ENCODE assay signal across 21 cellular contexts in the genomic region with DNA sequence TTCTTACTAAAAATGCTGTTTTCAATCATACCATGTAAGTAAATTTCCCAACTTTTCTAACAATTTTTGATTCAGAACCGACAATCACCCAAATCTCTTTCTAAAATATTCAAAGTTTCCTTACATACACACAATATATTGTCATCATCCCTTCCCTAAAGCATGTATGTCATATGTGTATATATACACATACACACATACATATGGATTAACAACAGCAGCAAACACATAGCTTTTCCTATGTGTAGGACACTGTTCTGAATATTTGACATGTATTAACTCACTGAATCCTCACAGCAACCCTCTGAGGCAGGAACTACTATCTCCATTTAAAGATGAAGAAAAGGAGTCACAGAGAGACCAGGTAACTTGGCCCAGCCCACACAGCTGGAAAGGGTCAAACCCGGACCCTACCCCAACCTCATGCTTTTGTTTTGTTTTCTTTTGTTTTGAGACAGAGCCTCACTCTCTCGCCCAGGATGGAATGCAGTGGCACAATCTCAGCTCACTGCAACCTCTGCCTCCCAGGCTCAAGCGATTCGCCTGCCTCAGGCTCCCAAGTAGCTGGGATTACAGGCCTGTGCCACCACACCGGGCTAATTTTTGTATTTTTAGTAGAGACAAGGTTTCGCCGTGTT. TPM values are rescaled to one million over a fixed set of nuclear protein-coding genes. Genes with fewer than 3 reads are reported as not detected.
DNase-seq lines count a peak whose midpoint lies in the region; ATAC-seq and TF ChIP-seq lines count a peak whose summit lies in the region.
"Had no signal": no experiment of that assay in that cellular context is flagged by ENCODE, and none has a peak within 500 bp of the region (broad histone marks: within the 10 kb centered on the region; RNA-seq: fewer than 3 reads in every experiment).

No MANE protein-coding gene starts in this region.

- peaks cover 94% of the 10 kb centered on the region for H3K4me1 Mint-ChIP-seq in activated naive CD4-positive, alpha-beta T cell treated with anti-CD3 and anti-CD28 coated beads, Interleukin-2, amount 50 U/mL, for 24 hours
- peaks cover 93% of the 10 kb centered on the region for H3K4me1 Mint-ChIP-seq in activated naive CD4-positive, alpha-beta T cell treated with anti-CD3 and anti-CD28 coated beads, Interleukin-2, amount 10 ng/mL, durations not matched to agents 7 days and 5 days
- peaks cover 85% of the 10 kb centered on the region for H3K4me1 Mint-ChIP-seq in activated CD8-positive, alpha-beta T cell treated with anti-CD3 and anti-CD28 coated beads, Interleukin-2, amount 10 ng/mL, durations not matched to agents 7 days and 5 days (ENCODE audit: low read depth)
- peaks cover 77% of the 10 kb centered on the region for H3K4me1 Mint-ChIP-seq in endothelial cell (ENCODE audit: unreplicated experiment)
- H3K4me1 Mint-ChIP-seq in stimulated activated naive CD8-positive, alpha-beta T cell treated with anti-CD3 and anti-CD28 coated beads, Interleukin-15, amount 100 ng/mL, for 72 hours: peaks cover 96% of the 10 kb centered on the region

- no peaks in the 10 kb centered on the region for H3K9me3 Mint-ChIP-seq in activated naive CD4-positive, alpha-beta T cell treated with anti-CD3 and anti-CD28 coated beads, Interleukin-2, amount 50 U/mL, for 24 hours
- no peaks in the 10 kb centered on the region for H3K9me3 Mint-ChIP-seq in activated naive CD4-positive, alpha-beta T cell treated with anti-CD3 and anti-CD28 coated beads, Interleukin-2, amount 10 ng/mL, durations not matched to agents 7 days and 5 days
- no peaks in the 10 kb centered on the region for H3K9me3 Mint-ChIP-seq in activated CD8-positive, alpha-beta T cell treated with anti-CD3 and anti-CD28 coated beads, Interleukin-2, amount 10 ng/mL, durations not matched to agents 7 days and 5 days (ENCODE audit: insufficient read depth)
- H3K9me3 Mint-ChIP-seq in endothelial cell (ENCODE audit: unreplicated experiment): no peaks in the 10 kb centered on the region
- no peaks in the 10 kb centered on the region for H3K9me3 Mint-ChIP-seq in stimulated activated naive CD8-positive, alpha-beta T cell treated with anti-CD3 and anti-CD28 coated beads, Interleukin-15, amount 100 ng/mL, for 72 hours
- H3K9me3 Mint-ChIP-seq: CD14-positive monocyte, H9 had no signal

- peak overlapping the region; percentile 97 for H3K27ac Mint-ChIP-seq in activated naive CD4-positive, alpha-beta T cell treated with anti-CD3 and anti-CD28 coated beads, Interleukin-2, amount 50 U/mL, for 24 hours
- H3K27ac Mint-ChIP-seq in activated naive CD4-positive, alpha-beta T cell treated with anti-CD3 and anti-CD28 coated beads, Interleukin-2, amount 10 ng/mL, durations not matched to agents 7 days and 5 days: no peak overlapping the region
- H3K27ac Mint-ChIP-seq in activated CD8-positive, alpha-beta T cell treated with anti-CD3 and anti-CD28 coated beads, Interleukin-2, amount 10 ng/mL, durations not matched to agents 7 days and 5 days: peak overlapping the region; percentile 17
- peak overlapping the region; percentile 88 for H3K27ac Mint-ChIP-seq in endothelial cell (ENCODE audit: unreplicated experiment)
- H3K27ac Mint-ChIP-seq in stimulated activated naive CD8-positive, alpha-beta T cell treated with anti-CD3 and anti-CD28 coated beads, Interleukin-15, amount 100 ng/mL, for 72 hours: peak overlapping the region; percentile 59 to 66
- H3K27ac Mint-ChIP-seq: endodermal cell had no signal

- no peak for ATAC-seq in activated CD8-positive, alpha-beta T cell treated with anti-CD3 and anti-CD28 coated beads, Interleukin-2, amount 10 ng/mL, durations not matched to agents 7 days and 5 days
- peak; percentile 41 for ATAC-seq in stimulated activated naive CD8-positive, alpha-beta T cell treated with anti-CD3 and anti-CD28 coated beads, Interleukin-15, amount 100 ng/mL, for 72 hours
- ATAC-seq in HG03469 (IDR thresholded peaks at IDR 0.05; ENCODE audit: unreplicated experiment): no peak
- no peak for ATAC-seq in GM18868 (IDR thresholded peaks at IDR 0.05; ENCODE audit: unreplicated experiment)
- ATAC-seq: mucosa of descending colon had no signal

- DNase-seq in activated naive CD4-positive, alpha-beta T cell treated with anti-CD3 and anti-CD28 coated beads, Interleukin-2, amount 10 ng/mL, durations not matched to agents 7 days and 5 days: no peak
- DNase-seq in activated CD8-positive, alpha-beta T cell treated with anti-CD3 and anti-CD28 coated beads, Interleukin-2, amount 10 ng/mL, durations not matched to agents 7 days and 5 days: no peak
- DNase-seq in endothelial cell (ENCODE audit: low spot score) (no peak), NCI-H1105 (lab: John Stamatoyannopoulos, UW) (no peak)
- no peak for DNase-seq in stimulated activated naive CD8-positive, alpha-beta T cell treated with anti-CD3 and anti-CD28 coated beads, Interleukin-15, amount 100 ng/mL, for 72 hours
- DNase-seq: activated CD4-positive, alpha-beta T cell treated with anti-CD3 and anti-CD28 coated beads, Interleukin-2, amount 50 U/mL, for 48 hours; activated gamma-delta T cell treated with Interleukin-2 at 50 U/mL for 16 hours; DND-41; endodermal cell; H9; KBM-7; mucosa of descending colon; NCI-H1930; NCI-H82; Right ventricle myocardium superior; small intestine; stimulated activated CD4-positive, alpha-beta T cell treated with anti-CD3 and anti-CD28 coated beads, Interleukin-2, amount 100 ng/mL, for 48 hours had no signal

- no peaks in the 10 kb centered on the region for H3K27me3 Mint-ChIP-seq in activated naive CD4-positive, alpha-beta T cell treated with anti-CD3 and anti-CD28 coated beads, Interleukin-2, amount 50 U/mL, for 24 hours
- H3K27me3 Mint-ChIP-seq in activated naive CD4-positive, alpha-beta T cell treated with anti-CD3 and anti-CD28 coated beads, Interleukin-2, amount 10 ng/mL, durations not matched to agents 7 days and 5 days: no peaks in the 10 kb centered on the region
- H3K27me3 Mint-ChIP-seq in activated CD8-positive, alpha-beta T cell treated with anti-CD3 and anti-CD28 coated beads, Interleukin-2, amount 10 ng/mL, durations not matched to agents 7 days and 5 days (ENCODE audit: low read depth): no peaks in the 10 kb centered on the region
- H3K27me3 Mint-ChIP-seq in endothelial cell (ENCODE audit: unreplicated experiment): peaks cover 3% of the 10 kb centered on the region
- no peaks in the 10 kb centered on the region for H3K27me3 Mint-ChIP-seq in stimulated activated naive CD8-positive, alpha-beta T cell treated with anti-CD3 and anti-CD28 coated beads, Interleukin-15, amount 100 ng/mL, for 72 hours

- POLR2A ChIA-PET in activated CD8-positive, alpha-beta T cell treated with anti-CD3 and anti-CD28 coated beads, Interleukin-2, amount 10 ng/mL, durations not matched to agents 7 days and 5 days (lab: Charles Lee): interaction anchor here (1.1 kb wide), 1 partner anchor 18 kb away, joined by 3 read pairs; no protein-coding TSS in a partner anchor

- no peak for TF ChIP-seq CTCF in endothelial cell (IDR thresholded peaks at IDR 0.05; ENCODE audit: unreplicated experiment)

- peak overlapping the region; percentile 73 for H3K4me3 Mint-ChIP-seq in activated naive CD4-positive, alpha-beta T cell treated with anti-CD3 and anti-CD28 coated beads, Interleukin-2, amount 50 U/mL, for 24 hours
- no peak overlapping the region for H3K4me3 Mint-ChIP-seq in activated naive CD4-positive, alpha-beta T cell treated with anti-CD3 and anti-CD28 coated beads, Interleukin-2, amount 10 ng/mL, durations not matched to agents 7 days and 5 days
- no peak overlapping the region for H3K4me3 Mint-ChIP-seq in activated CD8-positive, alpha-beta T cell treated with anti-CD3 and anti-CD28 coated beads, Interleukin-2, amount 10 ng/mL, durations not matched to agents 7 days and 5 days
- no peak overlapping the region for H3K4me3 Mint-ChIP-seq in endothelial cell (ENCODE audit: unreplicated experiment)
- H3K4me3 Mint-ChIP-seq in stimulated activated naive CD8-positive, alpha-beta T cell treated with anti-CD3 and anti-CD28 coated beads, Interleukin-15, amount 100 ng/mL, for 72 hours: peak overlapping the region; percentile 58 to 66
- H3K4me3 Mint-ChIP-seq: CD14-positive monocyte, endodermal cell, H9 had no signal

- peaks cover 42% of the 10 kb centered on the region for H3K36me3 Mint-ChIP-seq in activated naive CD4-positive, alpha-beta T cell treated with anti-CD3 and anti-CD28 coated beads, Interleukin-2, amount 50 U/mL, for 24 hours
- peaks cover 46% of the 10 kb centered on the region for H3K36me3 Mint-ChIP-seq in activated naive CD4-positive, alpha-beta T cell treated with anti-CD3 and anti-CD28 coated beads, Interleukin-2, amount 10 ng/mL, durations not matched to agents 7 days and 5 days
- peaks cover 38% of the 10 kb centered on the region for H3K36me3 Mint-ChIP-seq in activated CD8-positive, alpha-beta T cell treated with anti-CD3 and anti-CD28 coated beads, Interleukin-2, amount 10 ng/mL, durations not matched to agents 7 days and 5 days (ENCODE audit: low read depth)
- peaks cover 3% of the 10 kb centered on the region for H3K36me3 Mint-ChIP-seq in endothelial cell (ENCODE audit: low read depth, unreplicated experiment)

- CTCF ChIA-PET in activated naive CD4-positive, alpha-beta T cell treated with anti-CD3 and anti-CD28 coated beads, Interleukin-2, amount 10 ng/mL, durations not matched to agents 7 days and 5 days (lab: Charles Lee): interaction anchor here (0.9 to 1.1 kb wide), 3 partner anchors 23 to 145 kb away, joined by 3 read pairs; no protein-coding TSS in a partner anchor
- CTCF ChIA-PET in activated CD8-positive, alpha-beta T cell treated with anti-CD3 and anti-CD28 coated beads, Interleukin-2, amount 10 ng/mL, durations not matched to agents 7 days and 5 days (lab: Charles Lee): interaction anchor here (1.2 kb wide), 1 partner anchor 15 kb away, joined by 4 read pairs; no protein-coding TSS in a partner anchor

RNA-seq across cellular contexts. Expression of a gene that starts 7.2 kb away (rescaled TPM):
- 100 to 1,000 TPM; 148 to 154 TPM for total RNA-seq in activated CD8-positive, alpha-beta T cell treated with anti-CD3 and anti-CD28 coated beads, Interleukin-2, amount 10 ng/mL, durations not matched to agents 7 days and 5 days
- total RNA-seq in endothelial cell (ENCODE audit: unreplicated experiment): 474 TPM

Comparison
In these comparisons a context has a peak if more than half of its experiments do, and no peak if none do; other contexts are left out.
1. H3K4me3 Mint-ChIP-seq: peak in activated naive CD4-positive, alpha-beta T cell treated with anti-CD3 and anti-CD28 coated beads, Interleukin-2, amount 50 U/mL, for 24 hours (single experiment) and stimulated activated naive CD8-positive, alpha-beta T cell treated with anti-CD3 and anti-CD28 coated beads, Interleukin-15, amount 100 ng/mL, for 72 hours (2 of 2); none in activated naive CD4-positive, alpha-beta T cell treated with anti-CD3 and anti-CD28 coated beads, Interleukin-2, amount 10 ng/mL, durations not matched to agents 7 days and 5 days (single experiment), activated CD8-positive, alpha-beta T cell treated with anti-CD3 and anti-CD28 coated beads, Interleukin-2, amount 10 ng/mL, durations not matched to agents 7 days and 5 days (single experiment) and endothelial cell (single experiment).